20 cellular contexts compared by ENCODE assay signal in the genomic region with DNA sequence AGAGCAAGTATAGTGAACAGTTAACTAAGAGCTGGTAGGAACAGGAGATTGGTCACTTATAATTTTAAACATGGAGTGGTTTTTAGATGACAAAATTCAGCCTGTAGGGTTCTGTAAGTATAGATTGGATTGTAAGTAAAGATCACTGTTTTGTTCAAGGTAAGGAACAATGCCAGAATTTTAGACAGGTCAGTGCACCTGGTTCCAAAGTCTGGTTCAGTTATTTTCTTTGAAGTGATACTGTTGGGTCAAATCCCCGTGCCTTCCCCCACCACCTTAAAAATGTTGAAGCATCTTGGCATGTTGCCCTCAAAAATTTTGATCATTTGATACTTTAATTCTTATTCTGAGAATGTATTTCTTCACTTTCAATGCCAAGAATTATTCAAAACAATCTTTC. TPM values are rescaled to one million over a fixed set of nuclear protein-coding genes. Genes with fewer than 3 reads are reported as not detected.
DNase-seq lines count a peak whose midpoint lies in the region; ATAC-seq and TF ChIP-seq lines count a peak whose summit lies in the region.
"Had no signal": no experiment of that assay in that cellular context is flagged by ENCODE, and none has a peak within 500 bp of the region (broad histone marks: within the 10 kb centered on the region; RNA-seq: fewer than 3 reads in every experiment).

No MANE protein-coding gene starts in this region.

- 0% methylated on average over 1 of the region's 1 CpG for WGBS in mammary epithelial cell (ENCODE audit: low coverage, missing lambda C conversion rate)
- WGBS in liver, result 24% methylated on average over 1 of the region's 1 CpG

- peak in 1 of 2 donors; percentile 29 for TF ChIP-seq RAD21 in liver (IDR thresholded peaks at IDR 0.05)

- ATAC-seq in T-helper 17 cell (no peak), HG03175 (IDR thresholded peaks at IDR 0.05; ENCODE audit: unreplicated experiment) (no peak)
- ATAC-seq in stimulated activated memory B cell treated with anti-CD40 and anti-IgM and Interleukin-4, amounts not matched to agents 10 μg/mL and 1 μg/mL and 100 μg/mL, for 72 hours, result no peak

- no peak overlapping the region for H2AFZ ChIP-seq in mammary epithelial cell (ENCODE audit: low read depth, low read length)

- dilution Hi-C loops in mammary epithelial cell (cut with HindIII; ENCODE audit: low sequenced_read_pairs), result no loop called here

- H3K4me3 ChIP-seq in mammary epithelial cell (replicated peaks in 1 of 3; ENCODE audit: insufficient read depth in 1 of 3, low read depth in 2 of 3, low read length in 3 of 3), result no peak overlapping the region
- no peak overlapping the region for H3K4me3 ChIP-seq in breast epithelium
- no peak overlapping the region for H3K4me3 ChIP-seq in liver (ENCODE audit: low read depth in 1 of 3, low read length in 3 of 3)
- H3K4me3 ChIP-seq: heart left ventricle, MG63 had no signal

- no peak overlapping the region for H3K4me3 Mint-ChIP-seq in T-helper 17 cell
- no peak overlapping the region for H3K4me3 Mint-ChIP-seq in stimulated activated memory B cell treated with anti-CD40 and anti-IgM and Interleukin-4, amounts not matched to agents 10 μg/mL and 1 μg/mL and 100 μg/mL, for 72 hours
- H3K4me3 Mint-ChIP-seq: T-helper 2 cell treated with Interferon-gamma antibody and Interleukin-4, amounts not matched to agents 5 μg/mL and 100 μg/mL, for 36 hours had no signal

- H3K9me3 ChIP-seq in mammary epithelial cell (replicated peaks; ENCODE audit: insufficient read depth, low read length) (no peaks in the 10 kb centered on the region), breast epithelium (no peaks in the 10 kb centered on the region), T-helper 17 cell (ENCODE audit: control insufficient read depth, low read length, poor library complexity, severe bottlenecking) (no peaks in the 10 kb centered on the region), liver (ENCODE audit: control insufficient read depth in 4 of 4, low read length in 3 of 4) (no peaks in the 10 kb centered on the region)
- H3K9me3 ChIP-seq: heart left ventricle, MG63 had no signal

- TF ChIP-seq POLR2A in breast epithelium (IDR thresholded peaks at IDR 0.05), result no peak

- no peaks in the 10 kb centered on the region for H3K9me3 Mint-ChIP-seq in stimulated activated memory B cell treated with anti-CD40 and anti-IgM and Interleukin-4, amounts not matched to agents 10 μg/mL and 1 μg/mL and 100 μg/mL, for 72 hours
- H3K9me3 Mint-ChIP-seq: T-helper 2 cell treated with Interferon-gamma antibody and Interleukin-4, amounts not matched to agents 5 μg/mL and 100 μg/mL, for 36 hours had no signal

- CTCF ChIA-PET in mammary epithelial cell (lab: Charles Lee; ENCODE audit: low non-redundant PET), result interaction anchor here (0.7 kb wide), 1 partner anchor 56 kb away, joined by 4 read pairs; no protein-coding TSS in a partner anchor

- peak overlapping the region; percentile 79 for H3K27ac Mint-ChIP-seq in T-helper 17 cell
- peak overlapping the region; percentile 30 for H3K27ac Mint-ChIP-seq in stimulated activated memory B cell treated with anti-CD40 and anti-IgM and Interleukin-4, amounts not matched to agents 10 μg/mL and 1 μg/mL and 100 μg/mL, for 72 hours
- H3K27ac Mint-ChIP-seq: T-helper 2 cell treated with Interferon-gamma antibody and Interleukin-4, amounts not matched to agents 5 μg/mL and 100 μg/mL, for 36 hours had no signal

- TF ChIP-seq CTCF in mammary epithelial cell (conservative IDR thresholded peaks at IDR 0.05 in 1 of 2, IDR thresholded peaks at IDR 0.05 in 1 of 2; ENCODE audit: extremely low read depth in 1 of 2, insufficient read depth in 1 of 2, low read depth in 1 of 2, low read length in 2 of 2) (no peak), breast epithelium (IDR thresholded peaks at IDR 0.05) (no peak), liver (IDR thresholded peaks at IDR 0.05; ENCODE audit: low read depth, low read length, missing input control) (no peak)

- H3K27me3 ChIP-seq in mammary epithelial cell (ENCODE audit: insufficient read depth, low read length) (no peaks in the 10 kb centered on the region), breast epithelium (no peaks in the 10 kb centered on the region), liver (ENCODE audit: control insufficient read depth in 4 of 4, insufficient read depth in 4 of 4, low read length in 3 of 4) (no peaks in the 10 kb centered on the region)
- H3K27me3 ChIP-seq: heart left ventricle, MG63 had no signal

- no TSS peak for BruUV-seq in mammary epithelial cell (replicated peaks; lab: Mats Ljungman, UMichigan)

- intact Hi-C loops in mammary epithelial cell (cut with micrococcal nuclease) (no loop called here), breast epithelium (cut with DNase I; ENCODE audit: low total_unique reads) (no loop called here)

- H3K27ac ChIP-seq in mammary epithelial cell (ENCODE audit: insufficient read depth, low read depth, low read length) (no peak overlapping the region), breast epithelium (peak overlapping the region in 1 of 2 donors; percentile 3), liver (ENCODE audit: low read depth in 1 of 2, low read length in 2 of 2) (peak overlapping the region in 1 of 2 donors; percentile 20)
- H3K27ac ChIP-seq: heart left ventricle had no signal

- peaks cover 31% of the 10 kb centered on the region for H4K20me1 ChIP-seq in mammary epithelial cell (ENCODE audit: insufficient read depth, low read length)

- DNase-seq in mammary epithelial cell (no peak), breast epithelium (ENCODE audit: low spot score in 2 of 2) (no peak), T-helper 17 cell (no peak), pons (ENCODE audit: low spot score) (no peak), DMS53 (lab: John Stamatoyannopoulos, UW) (no peak)
- DNase-seq: activated CD4-positive, alpha-beta T cell treated with anti-CD3 and anti-CD28 coated beads for 1 hour; caudate nucleus; effector CD4-positive, alpha-beta T cell; GF-D8; heart left ventricle; MG63; NCI-H1694; NCI-H226; nucleus accumbens; Right ventricle myocardium superior; stimulated activated CD4-positive, alpha-beta T cell treated with anti-CD3 and anti-CD28 coated beads, Interleukin-2, amount 100 ng/mL, for 48 hours had no signal

- H3K36me3 Mint-ChIP-seq in T-helper 17 cell (ENCODE audit: low read depth), result no peaks in the 10 kb centered on the region
- H3K36me3 Mint-ChIP-seq in stimulated activated memory B cell treated with anti-CD40 and anti-IgM and Interleukin-4, amounts not matched to agents 10 μg/mL and 1 μg/mL and 100 μg/mL, for 72 hours, result no peaks in the 10 kb centered on the region

- peaks cover 4% of the 10 kb centered on the region for H3K4me1 ChIP-seq in mammary epithelial cell (ENCODE audit: insufficient read depth, low read length)
- H3K4me1 ChIP-seq in breast epithelium, result no peaks in the 10 kb centered on the region
- peaks cover 21 to 67% (median 50%) of the 10 kb centered on the region in 4 donors for H3K4me1 ChIP-seq in liver (ENCODE audit: control insufficient read depth in 4 of 4, insufficient read depth in 4 of 4, low read length in 3 of 4)

- H3K4me1 Mint-ChIP-seq in T-helper 17 cell, result peaks cover 35% of the 10 kb centered on the region
- peaks cover 53% of the 10 kb centered on the region for H3K4me1 Mint-ChIP-seq in stimulated activated memory B cell treated with anti-CD40 and anti-IgM and Interleukin-4, amounts not matched to agents 10 μg/mL and 1 μg/mL and 100 μg/mL, for 72 hours

- peaks cover 99% of the 10 kb centered on the region for H3K79me2 ChIP-seq in mammary epithelial cell (ENCODE audit: insufficient read depth, low read length)

- peaks cover 3% of the 10 kb centered on the region for H3K36me3 ChIP-seq in mammary epithelial cell (ENCODE audit: insufficient read depth, low read length)
- H3K36me3 ChIP-seq in breast epithelium, result no peaks in the 10 kb centered on the region
- peaks cover 0 to 2% (median under 1%) of the 10 kb centered on the region in 4 donors for H3K36me3 ChIP-seq in liver (ENCODE audit: control insufficient read depth in 4 of 4, insufficient read depth in 3 of 4, low read depth in 1 of 4, low read length in 3 of 4)

- peak overlapping the region; percentile 6 for H3K4me2 ChIP-seq in mammary epithelial cell (ENCODE audit: insufficient read depth, low read depth, low read length)

- in situ Hi-C loops in mammary epithelial cell (cut with MboI; ENCODE audit: low sequenced_read_pairs in 2 of 2), result no loop called here

- H3K9ac ChIP-seq in mammary epithelial cell (ENCODE audit: insufficient read depth, low read length), result no peak overlapping the region
- no peak overlapping the region for H3K9ac ChIP-seq in liver (ENCODE audit: low read depth in 1 of 2, low read length in 2 of 2)

- no peaks in the 10 kb centered on the region for H3K27me3 Mint-ChIP-seq in T-helper 17 cell
- no peaks in the 10 kb centered on the region for H3K27me3 Mint-ChIP-seq in stimulated activated memory B cell treated with anti-CD40 and anti-IgM and Interleukin-4, amounts not matched to agents 10 μg/mL and 1 μg/mL and 100 μg/mL, for 72 hours

TF ChIP-seq in liver, 16 proteins besides CTCF, POLR2A, EP300 and RAD21 (continues in another document):
- TF ChIP-seq HNF4A (conservative IDR thresholded peaks at IDR 0.05) (peak; percentile 90 to 97), GABPA (IDR thresholded peaks at IDR 0.05 in 1 of 2, conservative IDR thresholded peaks at IDR 0.05 in 1 of 2) (no peak), FOXA1 (IDR thresholded peaks at IDR 0.05) (no peak), YY1 (IDR thresholded peaks at IDR 0.05) (no peak)
- TF ChIP-seq, protein P1, sequence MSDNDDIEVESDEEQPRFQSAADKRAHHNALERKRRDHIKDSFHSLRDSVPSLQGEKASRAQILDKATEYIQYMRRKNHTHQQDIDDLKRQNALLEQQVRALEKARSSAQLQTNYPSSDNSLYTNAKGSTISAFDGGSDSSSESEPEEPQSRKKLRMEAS (IDR thresholded peaks at IDR 0.05), result no peak

RNA-seq across cellular contexts. Expression of a gene that starts 12.9 kb away (rescaled TPM):
- total RNA-seq in mammary epithelial cell (100 to 1,000 TPM; 126 to 177 TPM), breast epithelium (10 to 100 TPM; 63.6 to 70.2 (median 68.1) TPM), T-helper 17 cell (10 to 100 TPM; 64.8 to 75.8 TPM), liver (100 to 1,000 TPM in 1 of 2 donors, 10 to 100 TPM in 1; 66.4 to 101 TPM)
- polyA plus RNA-seq in mammary epithelial cell (166 TPM), liver (10 to 100 TPM; 13.6 to 56.8 TPM)
- 115 TPM for polyA minus RNA-seq in mammary epithelial cell
